1 cellular context compared by ENCODE assay signal in the genomic region with DNA sequence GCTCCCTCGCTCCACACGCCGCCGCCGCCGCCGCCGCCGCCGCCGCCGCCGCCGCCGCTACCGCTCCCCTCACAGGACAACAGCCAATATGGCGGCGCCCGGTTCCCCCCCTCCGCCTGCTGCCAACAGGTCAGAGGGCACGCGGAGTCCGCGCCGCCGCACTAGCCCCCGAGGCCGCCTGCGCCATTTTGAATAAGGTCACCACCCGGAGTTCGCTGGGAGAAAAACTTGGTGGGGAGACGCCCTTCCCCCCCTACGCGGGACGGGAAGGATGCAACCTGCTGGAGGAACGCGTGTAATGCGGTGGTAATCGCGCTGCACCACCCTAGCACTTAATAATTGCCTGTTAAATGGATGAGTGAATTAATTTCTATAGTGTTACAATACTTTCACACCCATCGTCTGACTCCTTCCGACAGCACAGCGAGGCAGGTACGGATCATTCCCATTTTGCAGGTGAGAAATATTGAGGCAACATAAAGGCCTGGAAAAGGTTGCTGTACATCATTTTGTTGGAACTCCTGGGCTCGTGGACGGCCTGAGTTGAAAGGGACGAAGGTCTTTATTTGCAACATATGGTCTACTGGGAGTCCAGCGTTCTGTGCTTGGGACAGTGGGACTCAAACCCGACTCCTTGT.
TF ChIP-seq lines count a peak whose summit lies in the region.

A gene (minus strand): TSS at position 90 of the 638 bp plus-strand sequence. CDS start 105 bp downstream, outside the sequence.

TF ChIP-seq in K562, 482 proteins besides CTCF, POLR2A, EP300 and RAD21 (continued from another document and continues in another):
- TF ChIP-seq, protein P1, sequence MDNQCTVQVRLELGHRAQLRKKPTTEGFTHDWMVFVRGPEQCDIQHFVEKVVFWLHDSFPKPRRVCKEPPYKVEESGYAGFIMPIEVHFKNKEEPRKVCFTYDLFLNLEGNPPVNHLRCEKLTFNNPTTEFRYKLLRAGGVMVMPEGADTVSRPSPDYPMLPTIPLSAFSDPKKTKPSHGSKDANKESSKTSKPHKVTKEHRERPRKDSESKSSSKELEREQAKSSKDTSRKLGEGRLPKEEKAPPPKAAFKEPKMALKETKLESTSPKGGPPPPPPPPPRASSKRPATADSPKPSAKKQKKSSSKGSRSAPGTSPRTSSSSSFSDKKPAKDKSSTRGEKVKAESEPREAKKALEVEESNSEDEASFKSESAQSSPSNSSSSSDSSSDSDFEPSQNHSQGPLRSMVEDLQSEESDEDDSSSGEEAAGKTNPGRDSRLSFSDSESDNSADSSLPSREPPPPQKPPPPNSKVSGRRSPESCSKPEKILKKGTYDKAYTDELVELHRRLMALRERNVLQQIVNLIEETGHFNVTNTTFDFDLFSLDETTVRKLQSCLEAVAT (IDR thresholded peaks at IDR 0.05) = no peak
- no peak; the same call in 1 of the 2 replicates for TF ChIP-seq CBX1 (IDR thresholded peaks at IDR 0.05; ENCODE audit: low read depth)
- TF ChIP-seq, protein P2, sequence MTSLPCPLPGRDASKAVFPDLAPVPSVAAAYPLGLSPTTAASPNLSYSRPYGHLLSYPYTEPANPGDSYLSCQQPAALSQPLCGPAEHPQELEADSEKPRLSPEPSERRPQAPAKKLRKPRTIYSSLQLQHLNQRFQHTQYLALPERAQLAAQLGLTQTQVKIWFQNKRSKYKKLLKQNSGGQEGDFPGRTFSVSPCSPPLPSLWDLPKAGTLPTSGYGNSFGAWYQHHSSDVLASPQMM (CRISPR knock-in tag; IDR thresholded peaks at IDR 0.05) = no peak
- TF ChIP-seq EP400 (IDR thresholded peaks at IDR 0.05) = peak; percentile 71; the same call in 1 of the 2 replicates
- TF ChIP-seq ZSCAN29 (IDR thresholded peaks at IDR 0.05) = no peak
- TF ChIP-seq ILF3 (IDR thresholded peaks at IDR 0.05; ENCODE audit: borderline replicate concordance) = no peak
- TF ChIP-seq, protein P3, sequence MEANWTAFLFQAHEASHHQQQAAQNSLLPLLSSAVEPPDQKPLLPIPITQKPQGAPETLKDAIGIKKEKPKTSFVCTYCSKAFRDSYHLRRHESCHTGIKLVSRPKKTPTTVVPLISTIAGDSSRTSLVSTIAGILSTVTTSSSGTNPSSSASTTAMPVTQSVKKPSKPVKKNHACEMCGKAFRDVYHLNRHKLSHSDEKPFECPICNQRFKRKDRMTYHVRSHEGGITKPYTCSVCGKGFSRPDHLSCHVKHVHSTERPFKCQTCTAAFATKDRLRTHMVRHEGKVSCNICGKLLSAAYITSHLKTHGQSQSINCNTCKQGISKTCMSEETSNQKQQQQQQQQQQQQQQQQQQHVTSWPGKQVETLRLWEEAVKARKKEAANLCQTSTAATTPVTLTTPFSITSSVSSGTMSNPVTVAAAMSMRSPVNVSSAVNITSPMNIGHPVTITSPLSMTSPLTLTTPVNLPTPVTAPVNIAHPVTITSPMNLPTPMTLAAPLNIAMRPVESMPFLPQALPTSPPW (CRISPR knock-in tag; IDR thresholded peaks at IDR 0.05) = peak; percentile 99
- no peak for TF ChIP-seq SMAD3 (CRISPR knock-in tag; conservative IDR thresholded peaks at IDR 0.05)
- TF ChIP-seq, protein P4, sequence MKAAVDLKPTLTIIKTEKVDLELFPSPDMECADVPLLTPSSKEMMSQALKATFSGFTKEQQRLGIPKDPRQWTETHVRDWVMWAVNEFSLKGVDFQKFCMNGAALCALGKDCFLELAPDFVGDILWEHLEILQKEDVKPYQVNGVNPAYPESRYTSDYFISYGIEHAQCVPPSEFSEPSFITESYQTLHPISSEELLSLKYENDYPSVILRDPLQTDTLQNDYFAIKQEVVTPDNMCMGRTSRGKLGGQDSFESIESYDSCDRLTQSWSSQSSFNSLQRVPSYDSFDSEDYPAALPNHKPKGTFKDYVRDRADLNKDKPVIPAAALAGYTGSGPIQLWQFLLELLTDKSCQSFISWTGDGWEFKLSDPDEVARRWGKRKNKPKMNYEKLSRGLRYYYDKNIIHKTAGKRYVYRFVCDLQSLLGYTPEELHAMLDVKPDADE (conservative IDR thresholded peaks at IDR 0.05; ENCODE audit: control insufficient read depth, low read depth, low read length) = peak; percentile 81
- TF ChIP-seq ETV1 (tag; conservative IDR thresholded peaks at IDR 0.05; ENCODE audit: low read depth) = no peak
- TF ChIP-seq, protein P5, sequence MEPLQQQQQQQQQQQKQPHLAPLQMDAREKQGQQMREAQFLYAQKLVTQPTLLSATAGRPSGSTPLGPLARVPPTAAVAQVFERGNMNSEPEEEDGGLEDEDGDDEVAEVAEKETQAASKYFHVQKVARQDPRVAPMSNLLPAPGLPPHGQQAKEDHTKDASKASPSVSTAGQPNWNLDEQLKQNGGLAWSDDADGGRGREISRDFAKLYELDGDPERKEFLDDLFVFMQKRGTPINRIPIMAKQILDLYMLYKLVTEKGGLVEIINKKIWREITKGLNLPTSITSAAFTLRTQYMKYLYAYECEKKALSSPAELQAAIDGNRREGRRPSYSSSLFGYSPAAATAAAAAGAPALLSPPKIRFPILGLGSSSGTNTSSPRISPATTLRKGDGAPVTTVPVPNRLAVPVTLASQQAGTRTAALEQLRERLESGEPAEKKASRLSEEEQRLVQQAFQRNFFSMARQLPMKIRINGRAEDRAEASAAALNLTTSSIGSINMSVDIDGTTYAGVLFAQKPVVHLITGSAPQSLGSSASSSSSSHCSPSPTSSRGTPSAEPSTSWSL (CRISPR knock-in tag; IDR thresholded peaks at IDR 0.05; ENCODE audit: borderline replicate concordance) = no peak
- TF ChIP-seq, protein P6, sequence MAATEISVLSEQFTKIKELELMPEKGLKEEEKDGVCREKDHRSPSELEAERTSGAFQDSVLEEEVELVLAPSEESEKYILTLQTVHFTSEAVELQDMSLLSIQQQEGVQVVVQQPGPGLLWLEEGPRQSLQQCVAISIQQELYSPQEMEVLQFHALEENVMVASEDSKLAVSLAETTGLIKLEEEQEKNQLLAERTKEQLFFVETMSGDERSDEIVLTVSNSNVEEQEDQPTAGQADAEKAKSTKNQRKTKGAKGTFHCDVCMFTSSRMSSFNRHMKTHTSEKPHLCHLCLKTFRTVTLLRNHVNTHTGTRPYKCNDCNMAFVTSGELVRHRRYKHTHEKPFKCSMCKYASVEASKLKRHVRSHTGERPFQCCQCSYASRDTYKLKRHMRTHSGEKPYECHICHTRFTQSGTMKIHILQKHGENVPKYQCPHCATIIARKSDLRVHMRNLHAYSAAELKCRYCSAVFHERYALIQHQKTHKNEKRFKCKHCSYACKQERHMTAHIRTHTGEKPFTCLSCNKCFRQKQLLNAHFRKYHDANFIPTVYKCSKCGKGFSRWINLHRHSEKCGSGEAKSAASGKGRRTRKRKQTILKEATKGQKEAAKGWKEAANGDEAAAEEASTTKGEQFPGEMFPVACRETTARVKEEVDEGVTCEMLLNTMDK (IDR thresholded peaks at IDR 0.05; ENCODE audit: borderline replicate concordance, insufficient read depth, low read depth, low read length, poor library complexity, severe bottlenecking) = no peak
- TF ChIP-seq HNRNPH1 (optimal IDR thresholded peaks at IDR 0.05; ENCODE audit: low read depth, low read length) = no peak
- TF ChIP-seq STAT5B (CRISPR knock-in tag; IDR thresholded peaks at IDR 0.05) = no peak
- TF ChIP-seq, protein P7, sequence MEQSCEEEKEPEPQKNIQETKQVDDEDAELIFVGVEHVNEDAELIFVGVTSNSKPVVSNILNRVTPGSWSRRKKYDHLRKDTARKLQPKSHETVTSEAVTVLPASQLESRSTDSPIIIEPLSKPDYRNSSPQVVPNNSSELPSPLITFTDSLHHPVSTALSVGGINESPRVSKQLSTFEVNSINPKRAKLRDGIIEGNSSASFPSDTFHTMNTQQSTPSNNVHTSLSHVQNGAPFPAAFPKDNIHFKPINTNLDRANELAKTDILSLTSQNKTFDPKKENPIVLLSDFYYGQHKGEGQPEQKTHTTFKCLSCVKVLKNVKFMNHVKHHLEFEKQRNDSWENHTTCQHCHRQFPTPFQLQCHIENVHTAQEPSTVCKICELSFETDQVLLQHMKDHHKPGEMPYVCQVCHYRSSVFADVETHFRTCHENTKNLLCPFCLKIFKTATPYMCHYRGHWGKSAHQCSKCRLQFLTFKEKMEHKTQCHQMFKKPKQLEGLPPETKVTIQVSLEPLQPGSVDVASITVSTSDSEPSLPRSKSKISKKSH (CRISPR knock-in tag; IDR thresholded peaks at IDR 0.05) = no peak
- TF ChIP-seq HMGN3 (IDR thresholded peaks at IDR 0.05; ENCODE audit: borderline replicate concordance, extremely low read depth, insufficient read length, low read depth, low read length) = peak; percentile 67
- TF ChIP-seq, protein P8, sequence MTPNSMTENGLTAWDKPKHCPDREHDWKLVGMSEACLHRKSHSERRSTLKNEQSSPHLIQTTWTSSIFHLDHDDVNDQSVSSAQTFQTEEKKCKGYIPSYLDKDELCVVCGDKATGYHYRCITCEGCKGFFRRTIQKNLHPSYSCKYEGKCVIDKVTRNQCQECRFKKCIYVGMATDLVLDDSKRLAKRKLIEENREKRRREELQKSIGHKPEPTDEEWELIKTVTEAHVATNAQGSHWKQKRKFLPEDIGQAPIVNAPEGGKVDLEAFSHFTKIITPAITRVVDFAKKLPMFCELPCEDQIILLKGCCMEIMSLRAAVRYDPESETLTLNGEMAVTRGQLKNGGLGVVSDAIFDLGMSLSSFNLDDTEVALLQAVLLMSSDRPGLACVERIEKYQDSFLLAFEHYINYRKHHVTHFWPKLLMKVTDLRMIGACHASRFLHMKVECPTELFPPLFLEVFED (CRISPR knock-in tag; conservative IDR thresholded peaks at IDR 0.05) = no peak
- peak; percentile 98 for TF ChIP-seq NR2C1 (IDR thresholded peaks at IDR 0.05)
- TF ChIP-seq NR2C1 (tag; IDR thresholded peaks at IDR 0.05) = peak; percentile 99
- TF ChIP-seq, protein P9, sequence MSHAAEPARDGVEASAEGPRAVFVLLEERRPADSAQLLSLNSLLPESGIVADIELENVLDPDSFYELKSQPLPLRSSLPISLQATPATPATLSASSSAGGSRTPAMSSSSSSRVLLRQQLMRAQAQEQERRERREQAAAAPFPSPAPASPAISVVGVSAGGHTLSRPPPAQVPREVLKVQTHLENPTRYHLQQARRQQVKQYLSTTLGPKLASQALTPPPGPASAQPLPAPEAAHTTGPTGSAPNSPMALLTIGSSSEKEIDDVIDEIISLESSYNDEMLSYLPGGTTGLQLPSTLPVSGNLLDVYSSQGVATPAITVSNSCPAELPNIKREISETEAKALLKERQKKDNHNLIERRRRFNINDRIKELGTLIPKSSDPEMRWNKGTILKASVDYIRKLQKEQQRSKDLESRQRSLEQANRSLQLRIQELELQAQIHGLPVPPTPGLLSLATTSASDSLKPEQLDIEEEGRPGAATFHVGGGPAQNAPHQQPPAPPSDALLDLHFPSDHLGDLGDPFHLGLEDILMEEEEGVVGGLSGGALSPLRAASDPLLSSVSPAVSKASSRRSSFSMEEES (CRISPR knock-in tag; IDR thresholded peaks at IDR 0.05) = no peak
- TF ChIP-seq ZNF780A (CRISPR knock-in tag; IDR thresholded peaks at IDR 0.05) = no peak
- TF ChIP-seq BCOR (IDR thresholded peaks at IDR 0.05) = peak; percentile 98
- TF ChIP-seq SMARCC2 (IDR thresholded peaks at IDR 0.05; ENCODE audit: low read depth) = no peak
- TF ChIP-seq TCF7 (IDR thresholded peaks at IDR 0.05; ENCODE audit: borderline replicate concordance) = no peak
- TF ChIP-seq, protein P10, sequence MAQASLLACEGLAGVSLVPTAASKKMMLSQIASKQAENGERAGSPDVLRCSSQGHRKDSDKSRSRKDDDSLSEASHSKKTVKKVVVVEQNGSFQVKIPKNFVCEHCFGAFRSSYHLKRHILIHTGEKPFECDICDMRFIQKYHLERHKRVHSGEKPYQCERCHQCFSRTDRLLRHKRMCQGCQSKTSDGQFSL (CRISPR knock-in tag; IDR thresholded peaks at IDR 0.05) = peak; percentile 97
- TF ChIP-seq, protein P10 (tag; IDR thresholded peaks at IDR 0.05) = peak in 1 of 2 experiments; percentile 95; a peak in 2 of 4 replicates
- no peak for TF ChIP-seq FOSL1 (tag; conservative IDR thresholded peaks at IDR 0.05)
- TF ChIP-seq, protein P11, sequence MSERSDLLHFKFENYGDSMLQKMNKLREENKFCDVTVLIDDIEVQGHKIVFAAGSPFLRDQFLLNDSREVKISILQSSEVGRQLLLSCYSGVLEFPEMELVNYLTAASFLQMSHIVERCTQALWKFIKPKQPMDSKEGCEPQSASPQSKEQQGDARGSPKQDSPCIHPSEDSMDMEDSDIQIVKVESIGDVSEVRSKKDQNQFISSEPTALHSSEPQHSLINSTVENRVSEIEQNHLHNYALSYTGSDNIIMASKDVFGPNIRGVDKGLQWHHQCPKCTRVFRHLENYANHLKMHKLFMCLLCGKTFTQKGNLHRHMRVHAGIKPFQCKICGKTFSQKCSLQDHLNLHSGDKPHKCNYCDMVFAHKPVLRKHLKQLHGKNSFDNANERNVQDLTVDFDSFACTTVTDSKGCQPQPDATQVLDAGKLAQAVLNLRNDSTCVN (CRISPR knock-in tag; IDR thresholded peaks at IDR 0.05) = no peak
- 0 out of 2 replicates have a peak, but pooled peaks have one; percentile 27 for TF ChIP-seq ZBTB17 (CRISPR knock-in tag; IDR thresholded peaks at IDR 0.05)
- no peak for TF ChIP-seq ZBTB8A (IDR thresholded peaks at IDR 0.05; ENCODE audit: partially characterized antibody)
- TF ChIP-seq, protein P12, sequence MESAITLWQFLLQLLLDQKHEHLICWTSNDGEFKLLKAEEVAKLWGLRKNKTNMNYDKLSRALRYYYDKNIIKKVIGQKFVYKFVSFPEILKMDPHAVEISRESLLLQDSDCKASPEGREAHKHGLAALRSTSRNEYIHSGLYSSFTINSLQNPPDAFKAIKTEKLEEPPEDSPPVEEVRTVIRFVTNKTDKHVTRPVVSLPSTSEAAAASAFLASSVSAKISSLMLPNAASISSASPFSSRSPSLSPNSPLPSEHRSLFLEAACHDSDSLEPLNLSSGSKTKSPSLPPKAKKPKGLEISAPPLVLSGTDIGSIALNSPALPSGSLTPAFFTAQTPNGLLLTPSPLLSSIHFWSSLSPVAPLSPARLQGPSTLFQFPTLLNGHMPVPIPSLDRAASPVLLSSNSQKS (CRISPR knock-in tag; IDR thresholded peaks at IDR 0.05) = no peak
- peak in 1 of 2 experiments; percentile 51; a peak in 1 of 4 replicates for TF ChIP-seq FOXA3 (CRISPR knock-in tag; conservative IDR thresholded peaks at IDR 0.05 in 1 of 2, IDR thresholded peaks at IDR 0.05 in 1 of 2)
- TF ChIP-seq ZNF589 (CRISPR knock-in tag; IDR thresholded peaks at IDR 0.05; ENCODE audit: low read depth) = no peak
- TF ChIP-seq, protein P13, sequence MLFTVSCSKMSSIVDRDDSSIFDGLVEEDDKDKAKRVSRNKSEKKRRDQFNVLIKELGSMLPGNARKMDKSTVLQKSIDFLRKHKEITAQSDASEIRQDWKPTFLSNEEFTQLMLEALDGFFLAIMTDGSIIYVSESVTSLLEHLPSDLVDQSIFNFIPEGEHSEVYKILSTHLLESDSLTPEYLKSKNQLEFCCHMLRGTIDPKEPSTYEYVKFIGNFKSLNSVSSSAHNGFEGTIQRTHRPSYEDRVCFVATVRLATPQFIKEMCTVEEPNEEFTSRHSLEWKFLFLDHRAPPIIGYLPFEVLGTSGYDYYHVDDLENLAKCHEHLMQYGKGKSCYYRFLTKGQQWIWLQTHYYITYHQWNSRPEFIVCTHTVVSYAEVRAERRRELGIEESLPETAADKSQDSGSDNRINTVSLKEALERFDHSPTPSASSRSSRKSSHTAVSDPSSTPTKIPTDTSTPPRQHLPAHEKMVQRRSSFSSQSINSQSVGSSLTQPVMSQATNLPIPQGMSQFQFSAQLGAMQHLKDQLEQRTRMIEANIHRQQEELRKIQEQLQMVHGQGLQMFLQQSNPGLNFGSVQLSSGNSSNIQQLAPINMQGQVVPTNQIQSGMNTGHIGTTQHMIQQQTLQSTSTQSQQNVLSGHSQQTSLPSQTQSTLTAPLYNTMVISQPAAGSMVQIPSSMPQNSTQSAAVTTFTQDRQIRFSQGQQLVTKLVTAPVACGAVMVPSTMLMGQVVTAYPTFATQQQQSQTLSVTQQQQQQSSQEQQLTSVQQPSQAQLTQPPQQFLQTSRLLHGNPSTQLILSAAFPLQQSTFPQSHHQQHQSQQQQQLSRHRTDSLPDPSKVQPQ (CRISPR knock-in tag; IDR thresholded peaks at IDR 0.05; ENCODE audit: borderline replicate concordance) = no peak
